ENCODE assay signal across 24 cellular contexts in the genomic region with DNA sequence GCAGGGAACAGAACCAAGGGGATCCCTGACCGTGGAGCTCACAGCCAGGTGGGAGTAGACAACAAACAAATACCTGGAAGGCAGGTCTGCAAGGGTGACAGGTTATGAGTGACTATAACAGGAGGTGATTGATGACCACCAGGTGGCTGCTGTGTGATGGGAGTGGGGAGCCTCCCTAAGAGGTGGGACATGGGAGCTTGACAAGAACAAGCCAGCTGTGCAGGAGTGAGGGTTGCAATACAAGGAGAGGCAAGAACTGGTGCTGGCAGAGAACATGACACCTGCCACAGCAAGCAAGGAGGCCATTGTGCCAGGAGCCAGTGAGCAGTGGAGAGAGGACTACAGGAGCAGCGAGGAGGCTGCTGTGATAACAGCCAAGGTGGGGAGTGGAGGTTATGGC. TPM values are rescaled to one million over a fixed set of nuclear protein-coding genes. Genes with fewer than 3 reads are reported as not detected.
DNase-seq lines count a peak whose midpoint lies in the region; ATAC-seq, FAIRE-seq and TF ChIP-seq lines count a peak whose summit lies in the region.
"Had no signal": no experiment of that assay in that cellular context is flagged by ENCODE, and none has a peak within 500 bp of the region (broad histone marks: within the 10 kb centered on the region; RNA-seq: fewer than 3 reads in every experiment).

No MANE protein-coding gene starts in this region.

- 0 out of 3 replicates have a peak, but pooled peaks have one; percentile 15 for TF ChIP-seq CTCF in H9 (conservative IDR thresholded peaks at IDR 0.05)
- TF ChIP-seq CTCF in bronchial epithelial cell (IDR thresholded peaks at IDR 0.05; ENCODE audit: insufficient read depth, low read length, severe bottlenecking), result no peak

- H2BK12ac ChIP-seq in H9 (ENCODE audit: insufficient read length, low read depth, low read length), result no peak overlapping the region

- WGBS in H9 (ENCODE audit: extremely low coverage, insufficient read length, low lambda C conversion rate), result no CpG with 5 or more reads among the region's 2 CpGs

- H3K79me2 ChIP-seq in H9 (ENCODE audit: insufficient read depth, low read length), result no peaks in the 10 kb centered on the region

- no peak overlapping the region for H3K4me3 Mint-ChIP-seq in H9
- H3K4me3 Mint-ChIP-seq: activated naive CD8-positive, alpha-beta T cell treated with anti-CD3 and anti-CD28 coated beads for 36 hours; activated T-cell treated with anti-CD3 and anti-CD28 coated beads, Interleukin-2, amount 50 U/mL, for 24 hours; HFFc6; T-helper 17 cell had no signal

- H3K27ac ChIP-seq in H9 (ENCODE audit: insufficient read length, low read depth, low read length), result no peak overlapping the region
- H3K27ac ChIP-seq: BLaER1 treated with 17β-estradiol and CSF1 and Interleukin-3, amounts not matched to agents 10 nM and 100 nM; body of pancreas; uterus had no signal

- peak; percentile 73 for FAIRE-seq in bronchial epithelial cell (lab: Jason Lieb, UNC)

- no peak overlapping the region for H3K14ac ChIP-seq in H9 (ENCODE audit: insufficient read depth, low read length)

- peak; percentile 20 to 67 (median 66) for DNase-seq in NCI-H1417 (lab: John Stamatoyannopoulos, UW)
- DNase-seq in NCI-H1417 treated with DMSO at 0.1 percent for 48 hours (lab: John Stamatoyannopoulos, UW), result no peak
- peak; percentile 26 for DNase-seq in H9
- peak; percentile 89 for DNase-seq in NCI-H2171 (lab: John Stamatoyannopoulos, UW)
- no peak for DNase-seq in bronchial epithelial cell (ENCODE audit: low read depth)
- no peak for DNase-seq in NCI-H226
- no peak for DNase-seq in NCI-H1930 (lab: John Stamatoyannopoulos, UW)
- DNase-seq: activated CD4-positive, alpha-beta T cell treated with anti-CD3 and anti-CD28 coated beads, Interleukin-2, amount 50 U/mL, for 4 hours; activated naive CD8-positive, alpha-beta T cell treated with anti-CD3 and anti-CD28 coated beads for 36 hours; activated T-cell treated with anti-CD3 and anti-CD28 coated beads, Interleukin-2, amount 50 U/mL, for 24 hours; body of pancreas; DND-41; HFFc6; NCI-H446; SHP77; stimulated activated CD4-positive, alpha-beta T cell treated with anti-CD3 and anti-CD28 coated beads, Interleukin-12 subunit alpha, Interleukin-12 subunit beta, amount 100 ng/mL, for 4 hours; stimulated activated CD8-positive, alpha-beta memory T cell treated with anti-CD3 and anti-CD28 coated beads, Interleukin-4, amount 100 ng/mL, for 48 hours; T-helper 17 cell; uterus had no signal

- H2BK20ac ChIP-seq in H9 (ENCODE audit: low read depth, low read length, poor library complexity, severe bottlenecking), result no peak overlapping the region

- no peak overlapping the region for H3K18ac ChIP-seq in H9 (ENCODE audit: insufficient read length, low read depth, low read length)

- H2AFZ ChIP-seq in H9 (ENCODE audit: low read length), result no peak overlapping the region

- H3K27me3 ChIP-seq in H9 (ENCODE audit: insufficient read depth, low read length), result no peaks in the 10 kb centered on the region
- no peaks in the 10 kb centered on the region for H3K27me3 ChIP-seq in bronchial epithelial cell (ENCODE audit: control insufficient read depth, insufficient read depth, low read length)
- H3K27me3 ChIP-seq: BLaER1 treated with 17β-estradiol and CSF1 and Interleukin-3, amounts not matched to agents 10 nM and 100 nM; body of pancreas; uterus had no signal

- H3K23me2 ChIP-seq in H9 (ENCODE audit: insufficient read length, low read depth, low read length, poor library complexity, severe bottlenecking), result no peaks in the 10 kb centered on the region

- no peak overlapping the region for H3K4me2 ChIP-seq in H9 (ENCODE audit: insufficient read depth, insufficient read length, low read length)

- H2BK15ac ChIP-seq in H9 (ENCODE audit: low read depth, low read length), result no peak overlapping the region

- H3K4me3 ChIP-seq in bronchial epithelial cell (ENCODE audit: low read depth, low read length), result no peak overlapping the region
- H3K4me3 ChIP-seq: BLaER1 treated with 17β-estradiol and CSF1 and Interleukin-3, amounts not matched to agents 10 nM and 100 nM; body of pancreas; uterus had no signal

- no peak overlapping the region for H4K91ac ChIP-seq in H9 (ENCODE audit: insufficient read length, low read depth, low read length)

- no peaks in the 10 kb centered on the region for H3K9me3 ChIP-seq in H9 (ENCODE audit: control insufficient read depth, low read depth, low read length)
- H3K9me3 ChIP-seq: BLaER1 treated with 17β-estradiol and CSF1 and Interleukin-3, amounts not matched to agents 10 nM and 100 nM; body of pancreas; uterus had no signal

- no peaks in the 10 kb centered on the region; the same call in 1 of the 2 replicates for H3K4me1 ChIP-seq in H9 (ENCODE audit: insufficient read depth, low read length)
- H3K4me1 ChIP-seq: body of pancreas, uterus had no signal

- H4K8ac ChIP-seq in H9 (replicated peaks; ENCODE audit: insufficient read length, low read depth, low read length), result no peak overlapping the region

- no peak overlapping the region for H3K27ac Mint-ChIP-seq in H9
- H3K27ac Mint-ChIP-seq: activated naive CD8-positive, alpha-beta T cell treated with anti-CD3 and anti-CD28 coated beads for 36 hours; activated T-cell treated with anti-CD3 and anti-CD28 coated beads, Interleukin-2, amount 50 U/mL, for 24 hours; HFFc6; IgD-negative memory B cell; T-helper 17 cell had no signal

- H3K36me3 Mint-ChIP-seq in H9 (ENCODE audit: insufficient read depth in 1 of 3, low read depth in 3 of 3), result no peaks in the 10 kb centered on the region

- H2BK5ac ChIP-seq in H9 (ENCODE audit: insufficient read length, low read length), result no peak overlapping the region

- H3K9me3 Mint-ChIP-seq in H9, result no peaks in the 10 kb centered on the region
- H3K9me3 Mint-ChIP-seq: activated naive CD8-positive, alpha-beta T cell treated with anti-CD3 and anti-CD28 coated beads for 36 hours; activated T-cell treated with anti-CD3 and anti-CD28 coated beads, Interleukin-2, amount 50 U/mL, for 24 hours; HFFc6; IgD-negative memory B cell had no signal

- no peaks in the 10 kb centered on the region for H4K20me1 ChIP-seq in H9 (ENCODE audit: control insufficient read depth, insufficient read depth, insufficient read length)

- H3K79me1 ChIP-seq in H9 (ENCODE audit: insufficient read depth, low read depth, low read length, poor library complexity, severe bottlenecking), result no peaks in the 10 kb centered on the region

- H3T11ph ChIP-seq in H9 (ENCODE audit: low read length), result no peak overlapping the region

- H2BK120ac ChIP-seq in H9 (ENCODE audit: low read depth, low read length, poor library complexity, severe bottlenecking), result no peak overlapping the region

- H4K5ac ChIP-seq in H9 (ENCODE audit: insufficient read length, low read depth, low read length), result no peak overlapping the region

- H3K56ac ChIP-seq in H9 (ENCODE audit: insufficient read length, low read depth, low read length), result no peak overlapping the region

- no peaks in the 10 kb centered on the region for H3K36me3 ChIP-seq in bronchial epithelial cell (ENCODE audit: control insufficient read depth, insufficient read depth, low read length)
- H3K36me3 ChIP-seq: uterus had no signal

- H3K4me1 Mint-ChIP-seq in H9, result peaks cover 0 to 30% of the 10 kb centered on the region in 2 experiments; a peak in 2 of 4 replicates

- H3K4ac ChIP-seq in H9 (ENCODE audit: low read depth, low read length), result no peak overlapping the region

- H3K27me3 Mint-ChIP-seq in H9 (ENCODE audit: low read depth), result peaks cover 21% of the 10 kb centered on the region
- H3K27me3 Mint-ChIP-seq: activated naive CD8-positive, alpha-beta T cell treated with anti-CD3 and anti-CD28 coated beads for 36 hours; activated T-cell treated with anti-CD3 and anti-CD28 coated beads, Interleukin-2, amount 50 U/mL, for 24 hours; IgD-negative memory B cell; T-helper 17 cell had no signal

- ATAC-seq in GM21367 (IDR thresholded peaks at IDR 0.05; ENCODE audit: unreplicated experiment), result no peak
- ATAC-seq: body of pancreas, T-helper 17 cell had no signal

- no peak overlapping the region for H2AK5ac ChIP-seq in H9 (ENCODE audit: insufficient read length, low read length)

- no peak overlapping the region for H3K9ac ChIP-seq in H9 (ENCODE audit: extremely low read depth, insufficient read length, low read length)
- H3K9ac ChIP-seq: BLaER1 treated with 17β-estradiol and CSF1 and Interleukin-3, amounts not matched to agents 10 nM and 100 nM had no signal

- no peak overlapping the region for H3K23ac ChIP-seq in H9 (ENCODE audit: insufficient read length, low read depth, low read length)

RNA-seq across cellular contexts. Expression of a gene that starts 20.5 kb away (rescaled TPM):
- total RNA-seq in H9 (2021) (2.0 and 3.3 TPM in 2 replicates), bronchial epithelial cell (0.26 and 1.3 TPM in 2 replicates)
- total RNA-seq: A673, fibroblast of lung, HFFc6 had no signal

RNA-seq across cellular contexts. Expression of a gene that starts 38.4 kb away (rescaled TPM):
- total RNA-seq in H9 (2021), result 0.64 and 0.70 TPM in 2 replicates
- total RNA-seq in bronchial epithelial cell, result 0.26 and 0.51 TPM in 2 replicates
- total RNA-seq: A673 had no signal

RNA-seq across cellular contexts. Expression of a gene that starts 53.5 kb away (rescaled TPM):
- total RNA-seq in H9 (2021) (17.1 and 17.7 TPM in 2 replicates), bronchial epithelial cell (8.1 and 14.2 TPM in 2 replicates)

Comparison
In these comparisons a context has a peak if more than half of its experiments do, and no peak if none do; other contexts are left out.
1. DNase-seq: peak in NCI-H1417 (3 of 3), H9 (single experiment) and NCI-H2171 (single experiment); none in NCI-H1417 treated with DMSO at 0.1 percent for 48 hours (single experiment), bronchial epithelial cell (single experiment), NCI-H226 (single experiment) and NCI-H1930 (0 of 2).